In the genomic region with DNA sequence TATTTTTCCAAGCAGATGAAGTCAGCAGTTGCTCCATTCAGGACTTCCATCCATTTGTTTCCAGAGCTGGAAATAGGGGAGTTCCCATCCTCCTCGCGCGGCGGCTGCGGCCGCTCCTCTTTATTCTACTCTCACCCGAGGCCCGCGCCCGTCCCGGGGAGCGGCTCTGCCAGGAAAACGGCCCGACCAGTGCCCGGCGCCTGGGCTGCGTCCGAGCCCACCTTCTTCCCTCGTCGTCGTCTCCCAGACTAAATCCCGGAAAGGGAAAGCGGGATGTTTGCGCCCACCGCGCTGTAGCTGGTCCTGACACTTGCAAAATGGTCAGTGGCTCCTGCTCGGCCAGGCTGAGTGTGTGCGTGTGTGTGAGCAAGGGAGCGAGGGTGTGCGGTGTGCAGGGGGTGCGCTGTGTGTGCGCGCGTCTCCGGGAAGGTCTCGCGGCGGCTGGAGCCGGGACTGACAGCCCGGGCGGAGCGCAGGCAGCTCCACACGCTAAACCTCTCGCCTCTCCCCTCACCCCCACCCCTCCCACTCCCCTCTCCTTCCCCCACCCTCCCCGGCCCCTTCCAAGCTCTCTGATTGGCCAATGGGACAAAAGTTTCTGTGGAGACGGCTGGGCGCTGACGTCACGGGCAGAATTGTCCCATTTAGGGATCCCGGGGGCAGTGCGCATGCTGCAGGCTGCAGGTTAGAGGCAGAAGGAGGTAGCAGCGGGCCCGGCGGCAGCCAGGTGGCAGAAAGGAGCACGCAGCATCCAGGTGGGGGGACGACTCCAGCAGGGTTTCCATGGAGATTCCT, we compare ENCODE assay signal across 9 cellular contexts. TPM values are rescaled to one million over a fixed set of nuclear protein-coding genes. Genes with fewer than 3 reads are reported as not detected.
DNase-seq lines count a peak whose midpoint lies in the region; ATAC-seq and TF ChIP-seq lines count a peak whose summit lies in the region.
"Had no signal": no experiment of that assay in that cellular context is flagged by ENCODE, and none has a peak within 500 bp of the region (broad histone marks: within the 10 kb centered on the region; RNA-seq: fewer than 3 reads in every experiment).

A gene with protein sequence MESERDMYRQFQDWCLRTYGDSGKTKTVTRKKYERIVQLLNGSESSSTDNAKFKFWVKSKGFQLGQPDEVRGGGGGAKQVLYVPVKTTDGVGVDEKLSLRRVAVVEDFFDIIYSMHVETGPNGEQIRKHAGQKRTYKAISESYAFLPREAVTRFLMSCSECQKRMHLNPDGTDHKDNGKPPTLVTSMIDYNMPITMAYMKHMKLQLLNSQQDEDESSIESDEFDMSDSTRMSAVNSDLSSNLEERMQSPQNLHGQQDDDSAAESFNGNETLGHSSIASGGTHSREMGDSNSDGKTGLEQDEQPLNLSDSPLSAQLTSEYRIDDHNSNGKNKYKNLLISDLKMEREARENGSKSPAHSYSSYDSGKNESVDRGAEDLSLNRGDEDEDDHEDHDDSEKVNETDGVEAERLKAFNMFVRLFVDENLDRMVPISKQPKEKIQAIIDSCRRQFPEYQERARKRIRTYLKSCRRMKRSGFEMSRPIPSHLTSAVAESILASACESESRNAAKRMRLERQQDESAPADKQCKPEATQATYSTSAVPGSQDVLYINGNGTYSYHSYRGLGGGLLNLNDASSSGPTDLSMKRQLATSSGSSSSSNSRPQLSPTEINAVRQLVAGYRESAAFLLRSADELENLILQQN (minus strand): TSS at position 491 of the 795 bp plus-strand sequence. CDS start 1,660 bp downstream, outside the sequence.

- peaks cover 33% of the 10 kb centered on the region for H3K27me3 Mint-ChIP-seq in activated T-helper 2 cell treated with anti-CD3 and anti-CD28 coated beads, Interferon-gamma antibody, Interleukin-2, Interleukin-4, amounts not matched to agents 10 μg/mL and 5 μg/mL and 100 μg/mL, durations not matched to agents 14 hours and 24 hours and 36 hours (ENCODE audit: low read depth)

- DNase-seq in GM12865 (ENCODE audit: low read depth) = peak; percentile 54
- peak; percentile 97 for DNase-seq in NCI-H2171 (lab: John Stamatoyannopoulos, UW)
- peak; percentile 88 to 90 for DNase-seq in cerebellar nuclear complex (lab: John Stamatoyannopoulos, UW)
- DNase-seq in left colon = peak; percentile 61 to 79
- peak; percentile 75 for DNase-seq in testis
- no peak for DNase-seq in activated T-helper 2 cell treated with anti-CD3 and anti-CD28 coated beads, Interferon-gamma antibody, Interleukin-2, Interleukin-4, amounts not matched to agents 10 μg/mL and 5 μg/mL and 100 μg/mL, durations not matched to agents 14 hours and 24 hours and 36 hours (ENCODE audit: low spot score)
- no peak for DNase-seq in activated naive CD4-positive, alpha-beta T cell treated with Interleukin-2 at 50 U/mL for 16 hours
- DNase-seq: naive B cell had no signal

- no peaks in the 10 kb centered on the region for H3K9me3 Mint-ChIP-seq in activated T-helper 2 cell treated with anti-CD3 and anti-CD28 coated beads, Interferon-gamma antibody, Interleukin-2, Interleukin-4, amounts not matched to agents 10 μg/mL and 5 μg/mL and 100 μg/mL, durations not matched to agents 14 hours and 24 hours and 36 hours

- H3K27ac ChIP-seq in testis = no peak within 1 kb of the TSS

- TF ChIP-seq CTCF in GM12865 (IDR thresholded peaks at IDR 0.05; ENCODE audit: insufficient read depth, low read depth, low read length, missing control alignments) (peak; percentile 36), testis (IDR thresholded peaks at IDR 0.05) (peak in 1 of 3 experiments; percentile 32)

- H3K9me3 ChIP-seq in testis = no peaks in the 10 kb centered on the region

- no peak for TF ChIP-seq POLR2A in testis (IDR thresholded peaks at IDR 0.05)

- intact Hi-C loops in left colon (cut with DNase I, micrococcal nuclease) (no loop called here), testis (cut with DNase I; ENCODE audit: low total_unique reads) (no loop called here)
- intact Hi-C loops in activated T-helper 2 cell treated with anti-CD3 and anti-CD28 coated beads, Interferon-gamma antibody, Interleukin-2, Interleukin-4, amounts not matched to agents 10 μg/mL and 5 μg/mL and 100 μg/mL, durations not matched to agents 14 hours and 24 hours and 36 hours (cut with micrococcal nuclease) = no loop called here

- no peaks in the 10 kb centered on the region for H3K36me3 ChIP-seq in testis (ENCODE audit: low read depth, missing control alignments)

- H3K4me3 ChIP-seq in GM12865 (ENCODE audit: low read depth, low read length) = peak within 1 kb of the TSS; percentile 66
- peak within 1 kb of the TSS; percentile 44 to 56 for H3K4me3 ChIP-seq in testis

- H3K4me1 Mint-ChIP-seq in activated T-helper 2 cell treated with anti-CD3 and anti-CD28 coated beads, Interferon-gamma antibody, Interleukin-2, Interleukin-4, amounts not matched to agents 10 μg/mL and 5 μg/mL and 100 μg/mL, durations not matched to agents 14 hours and 24 hours and 36 hours (ENCODE audit: low read depth) = no peaks in the 10 kb centered on the region

- H3K4me1 ChIP-seq in testis = peaks cover 6% of the 10 kb centered on the region

- no peak within 1 kb of the TSS for H3K27ac Mint-ChIP-seq in activated T-helper 2 cell treated with anti-CD3 and anti-CD28 coated beads, Interferon-gamma antibody, Interleukin-2, Interleukin-4, amounts not matched to agents 10 μg/mL and 5 μg/mL and 100 μg/mL, durations not matched to agents 14 hours and 24 hours and 36 hours

- H3K27me3 ChIP-seq in testis = no peaks in the 10 kb centered on the region

- ATAC-seq in left colon (peak; percentile 84), GM19397 (IDR thresholded peaks at IDR 0.05; ENCODE audit: unreplicated experiment) (no peak)

- no peaks in the 10 kb centered on the region for H3K36me3 Mint-ChIP-seq in activated T-helper 2 cell treated with anti-CD3 and anti-CD28 coated beads, Interferon-gamma antibody, Interleukin-2, Interleukin-4, amounts not matched to agents 10 μg/mL and 5 μg/mL and 100 μg/mL, durations not matched to agents 14 hours and 24 hours and 36 hours (ENCODE audit: low read depth)
- H3K36me3 Mint-ChIP-seq: naive B cell had no signal

- 1 to 2% methylated on average over 23 to 56 of the region's 56 CpGs for WGBS in testis, 2 donors

- no peak within 1 kb of the TSS for H3K4me3 Mint-ChIP-seq in activated T-helper 2 cell treated with anti-CD3 and anti-CD28 coated beads, Interferon-gamma antibody, Interleukin-2, Interleukin-4, amounts not matched to agents 10 μg/mL and 5 μg/mL and 100 μg/mL, durations not matched to agents 14 hours and 24 hours and 36 hours (ENCODE audit: low read depth)

RNA-seq across cellular contexts. Expression of the gene that starts here (rescaled TPM):
- total RNA-seq in left colon (1 to 10 TPM; 1.3 to 1.8 TPM), testis (10 to 100 TPM; 17.2 to 24.5 TPM)
- polyA plus RNA-seq in testis (ENCODE audit: insufficient read depth, low read depth, low replicate concordance) = 58.8 TPM
- total RNA-seq in activated T-helper 2 cell treated with anti-CD3 and anti-CD28 coated beads, Interferon-gamma antibody, Interleukin-2, Interleukin-4, amounts not matched to agents 10 μg/mL and 5 μg/mL and 100 μg/mL, durations not matched to agents 14 hours and 24 hours and 36 hours = not detected in 2 replicates

Comparison
In these comparisons a context has a peak if more than half of its experiments do, and no peak if none do; other contexts are left out.
1. RNA of the gene that starts here (total RNA-seq): 17.2 to 24.5 TPM in testis; 1.3 to 1.8 TPM in left colon and not detected in activated T-helper 2 cell treated with anti-CD3 and anti-CD28 coated beads, Interferon-gamma antibody, Interleukin-2, Interleukin-4, amounts not matched to agents 10 μg/mL and 5 μg/mL and 100 μg/mL, durations not matched to agents 14 hours and 24 hours and 36 hours; every median in the first group is over 4 times any median in the second.
2. DNase-seq: peak in GM12865 (single experiment), NCI-H2171 (single experiment), cerebellar nuclear complex (2 of 2), left colon (2 of 2) and testis (single experiment); none in activated T-helper 2 cell treated with anti-CD3 and anti-CD28 coated beads, Interferon-gamma antibody, Interleukin-2, Interleukin-4, amounts not matched to agents 10 μg/mL and 5 μg/mL and 100 μg/mL, durations not matched to agents 14 hours and 24 hours and 36 hours (single experiment) and activated naive CD4-positive, alpha-beta T cell treated with Interleukin-2 at 50 U/mL for 16 hours (single experiment).